9 cellular contexts compared by ENCODE assay signal in the genomic region with DNA sequence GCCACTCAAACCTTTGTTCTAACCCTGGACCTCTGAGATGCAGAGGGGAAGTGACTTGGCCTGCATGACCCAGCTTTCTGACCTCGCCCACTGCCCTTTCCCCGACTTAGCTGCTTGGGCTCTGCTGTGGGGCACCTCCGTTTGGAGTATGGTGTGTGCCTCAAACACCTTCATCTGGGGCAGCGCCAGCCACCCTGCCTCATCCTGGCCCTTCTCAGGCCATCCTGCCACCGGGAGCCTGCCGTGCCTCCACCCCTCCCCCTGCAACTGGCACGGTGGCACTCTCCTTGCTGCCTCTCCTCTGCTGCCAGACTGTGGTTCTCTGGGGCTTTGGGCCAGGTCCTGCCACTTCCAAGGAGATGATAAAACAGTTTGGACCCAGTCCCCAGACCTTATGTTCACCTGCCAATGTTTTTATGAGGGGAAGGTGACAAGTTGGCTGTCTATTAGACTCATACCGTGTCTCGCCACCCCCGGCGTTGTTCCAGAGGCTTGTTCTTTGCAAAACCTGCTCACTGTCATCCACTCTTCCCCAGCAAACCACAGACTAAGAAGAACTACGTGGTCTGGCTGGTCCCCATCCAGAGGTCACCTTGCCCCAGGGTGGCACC. TPM values are rescaled to one million over a fixed set of nuclear protein-coding genes. Genes with fewer than 3 reads are reported as not detected.
DNase-seq lines count a peak whose midpoint lies in the region; ATAC-seq and TF ChIP-seq lines count a peak whose summit lies in the region.
"Had no signal": no experiment of that assay in that cellular context is flagged by ENCODE, and none has a peak within 500 bp of the region (broad histone marks: within the 10 kb centered on the region; RNA-seq: fewer than 3 reads in every experiment).

No MANE protein-coding gene starts in this region.

- POLR2A ChIA-PET in WTC11 (lab: Charles Lee) = no interaction called here

- peak overlapping the region; percentile 90 for H3K27ac Mint-ChIP-seq in WTC11

- H3K27me3 Mint-ChIP-seq in WTC11 (ENCODE audit: low read depth) = no peaks in the 10 kb centered on the region

- CTCF ChIA-PET in WTC11 (lab: Charles Lee) = no interaction called here

- H3K36me3 ChIP-seq in spleen = peaks cover 0 to 4% (median 0%) of the 10 kb centered on the region in 6 donors

- H3K4me1 ChIP-seq in spleen = peaks cover 80 to 100% (median 98%) of the 10 kb centered on the region in 6 donors

- H3K4me3 Mint-ChIP-seq in WTC11 = no peak overlapping the region

- ATAC-seq in WTC11 = no peak
- peak; percentile 25 to 46 for ATAC-seq in left cardiac atrium

- no peaks in the 10 kb centered on the region for H3K36me3 Mint-ChIP-seq in WTC11

- intact Hi-C loops in left cardiac atrium (cut with DNase I) = no loop called here
- intact Hi-C loops in spleen (cut with DNase I; ENCODE audit: low total_unique reads) = no loop called here

- peak; percentile 15 for DNase-seq in DMS79 treated with DMSO at 0.1 percent for 48 hours (lab: John Stamatoyannopoulos, UW)
- DNase-seq in DMS79 (lab: John Stamatoyannopoulos, UW) = no peak
- no peak for DNase-seq in WTC11 (ENCODE audit: low spot score)
- peak; percentile 59 for DNase-seq in left cardiac atrium
- peak; percentile 88 for DNase-seq in spleen
- DNase-seq in DMS 273 (lab: John Stamatoyannopoulos, UW; ENCODE audit: unreplicated experiment) = no peak
- DNase-seq in Kasumi-1 (lab: John Stamatoyannopoulos, UW) = no peak
- DNase-seq in foreskin fibroblast = no peak

- TF ChIP-seq POLR2A in spleen (IDR thresholded peaks at IDR 0.05) = no peak

- H3K9me3 Mint-ChIP-seq in WTC11 = no peaks in the 10 kb centered on the region

- 28 to 66% (median 45%) methylated on average over 12 of the region's 12 CpGs for WGBS in spleen, 5 donors

- H3K27ac ChIP-seq in spleen = peak overlapping the region; percentile 89 to 99 (median 92)
- H3K27ac ChIP-seq: 22Rv1 had no signal

- H3K27me3 ChIP-seq in spleen (replicated peaks in 1 of 7) = no peaks in the 10 kb centered on the region

- TF ChIP-seq CTCF in WTC11 (IDR thresholded peaks at IDR 0.05) (no peak), spleen (IDR thresholded peaks at IDR 0.05 in 8 of 11, conservative IDR thresholded peaks at IDR 0.05 in 3 of 11) (no peak), foreskin fibroblast (IDR thresholded peaks at IDR 0.05; ENCODE audit: low read depth, low read length) (no peak)

- no peaks in the 10 kb centered on the region for H3K9me3 ChIP-seq in spleen

- peaks cover 48% of the 10 kb centered on the region for H3K4me1 Mint-ChIP-seq in WTC11

- H3K4me3 ChIP-seq in spleen = peak overlapping the region in 1 of 8 donors; percentile 63
- H3K4me3 ChIP-seq in foreskin fibroblast (ENCODE audit: low read depth in 1 of 2, low read length in 2 of 2) = no peak overlapping the region

TF ChIP-seq in WTC11, 78 proteins besides CTCF, POLR2A, EP300 and RAD21 (continues in another document):
- no peak for TF ChIP-seq NFATC4 (CRISPR knock-in tag; IDR thresholded peaks at IDR 0.05)
- no peak for TF ChIP-seq SP1 (CRISPR knock-in tag; conservative IDR thresholded peaks at IDR 0.05)
- TF ChIP-seq ZBTB21 (CRISPR knock-in tag; IDR thresholded peaks at IDR 0.05; ENCODE audit: borderline replicate concordance) = no peak
- TF ChIP-seq TCF7 (CRISPR knock-in tag; IDR thresholded peaks at IDR 0.05; ENCODE audit: low read depth) = no peak
- no peak for TF ChIP-seq TP53 (CRISPR knock-in tag; IDR thresholded peaks at IDR 0.05)
- no peak for TF ChIP-seq GTF2I (CRISPR knock-in tag; conservative IDR thresholded peaks at IDR 0.05)
- TF ChIP-seq TEAD4 (CRISPR knock-in tag; IDR thresholded peaks at IDR 0.05) = no peak
- TF ChIP-seq, protein P1, sequence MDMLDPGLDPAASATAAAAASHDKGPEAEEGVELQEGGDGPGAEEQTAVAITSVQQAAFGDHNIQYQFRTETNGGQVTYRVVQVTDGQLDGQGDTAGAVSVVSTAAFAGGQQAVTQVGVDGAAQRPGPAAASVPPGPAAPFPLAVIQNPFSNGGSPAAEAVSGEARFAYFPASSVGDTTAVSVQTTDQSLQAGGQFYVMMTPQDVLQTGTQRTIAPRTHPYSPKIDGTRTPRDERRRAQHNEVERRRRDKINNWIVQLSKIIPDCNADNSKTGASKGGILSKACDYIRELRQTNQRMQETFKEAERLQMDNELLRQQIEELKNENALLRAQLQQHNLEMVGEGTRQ (CRISPR knock-in tag; IDR thresholded peaks at IDR 0.05) = no peak
- TF ChIP-seq, protein P2, sequence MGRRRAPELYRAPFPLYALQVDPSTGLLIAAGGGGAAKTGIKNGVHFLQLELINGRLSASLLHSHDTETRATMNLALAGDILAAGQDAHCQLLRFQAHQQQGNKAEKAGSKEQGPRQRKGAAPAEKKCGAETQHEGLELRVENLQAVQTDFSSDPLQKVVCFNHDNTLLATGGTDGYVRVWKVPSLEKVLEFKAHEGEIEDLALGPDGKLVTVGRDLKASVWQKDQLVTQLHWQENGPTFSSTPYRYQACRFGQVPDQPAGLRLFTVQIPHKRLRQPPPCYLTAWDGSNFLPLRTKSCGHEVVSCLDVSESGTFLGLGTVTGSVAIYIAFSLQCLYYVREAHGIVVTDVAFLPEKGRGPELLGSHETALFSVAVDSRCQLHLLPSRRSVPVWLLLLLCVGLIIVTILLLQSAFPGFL (CRISPR knock-in tag; IDR thresholded peaks at IDR 0.05; ENCODE audit: borderline replicate concordance) = no peak
- TF ChIP-seq, protein P3, sequence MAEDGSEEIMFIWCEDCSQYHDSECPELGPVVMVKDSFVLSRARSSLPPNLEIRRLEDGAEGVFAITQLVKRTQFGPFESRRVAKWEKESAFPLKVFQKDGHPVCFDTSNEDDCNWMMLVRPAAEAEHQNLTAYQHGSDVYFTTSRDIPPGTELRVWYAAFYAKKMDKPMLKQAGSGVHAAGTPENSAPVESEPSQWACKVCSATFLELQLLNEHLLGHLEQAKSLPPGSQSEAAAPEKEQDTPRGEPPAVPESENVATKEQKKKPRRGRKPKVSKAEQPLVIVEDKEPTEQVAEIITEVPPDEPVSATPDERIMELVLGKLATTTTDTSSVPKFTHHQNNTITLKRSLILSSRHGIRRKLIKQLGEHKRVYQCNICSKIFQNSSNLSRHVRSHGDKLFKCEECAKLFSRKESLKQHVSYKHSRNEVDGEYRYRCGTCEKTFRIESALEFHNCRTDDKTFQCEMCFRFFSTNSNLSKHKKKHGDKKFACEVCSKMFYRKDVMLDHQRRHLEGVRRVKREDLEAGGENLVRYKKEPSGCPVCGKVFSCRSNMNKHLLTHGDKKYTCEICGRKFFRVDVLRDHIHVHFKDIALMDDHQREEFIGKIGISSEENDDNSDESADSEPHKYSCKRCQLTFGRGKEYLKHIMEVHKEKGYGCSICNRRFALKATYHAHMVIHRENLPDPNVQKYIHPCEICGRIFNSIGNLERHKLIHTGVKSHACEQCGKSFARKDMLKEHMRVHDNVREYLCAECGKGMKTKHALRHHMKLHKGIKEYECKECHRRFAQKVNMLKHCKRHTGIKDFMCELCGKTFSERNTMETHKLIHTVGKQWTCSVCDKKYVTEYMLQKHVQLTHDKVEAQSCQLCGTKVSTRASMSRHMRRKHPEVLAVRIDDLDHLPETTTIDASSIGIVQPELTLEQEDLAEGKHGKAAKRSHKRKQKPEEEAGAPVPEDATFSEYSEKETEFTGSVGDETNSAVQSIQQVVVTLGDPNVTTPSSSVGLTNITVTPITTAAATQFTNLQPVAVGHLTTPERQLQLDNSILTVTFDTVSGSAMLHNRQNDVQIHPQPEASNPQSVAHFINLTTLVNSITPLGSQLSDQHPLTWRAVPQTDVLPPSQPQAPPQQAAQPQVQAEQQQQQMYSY (CRISPR knock-in tag; IDR thresholded peaks at IDR 0.05) = no peak
- no peak for TF ChIP-seq ZNF263 (CRISPR knock-in tag; IDR thresholded peaks at IDR 0.05; ENCODE audit: low read depth)
- TF ChIP-seq, protein P4, sequence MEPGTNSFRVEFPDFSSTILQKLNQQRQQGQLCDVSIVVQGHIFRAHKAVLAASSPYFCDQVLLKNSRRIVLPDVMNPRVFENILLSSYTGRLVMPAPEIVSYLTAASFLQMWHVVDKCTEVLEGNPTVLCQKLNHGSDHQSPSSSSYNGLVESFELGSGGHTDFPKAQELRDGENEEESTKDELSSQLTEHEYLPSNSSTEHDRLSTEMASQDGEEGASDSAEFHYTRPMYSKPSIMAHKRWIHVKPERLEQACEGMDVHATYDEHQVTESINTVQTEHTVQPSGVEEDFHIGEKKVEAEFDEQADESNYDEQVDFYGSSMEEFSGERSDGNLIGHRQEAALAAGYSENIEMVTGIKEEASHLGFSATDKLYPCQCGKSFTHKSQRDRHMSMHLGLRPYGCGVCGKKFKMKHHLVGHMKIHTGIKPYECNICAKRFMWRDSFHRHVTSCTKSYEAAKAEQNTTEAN (CRISPR knock-in tag; IDR thresholded peaks at IDR 0.05) = no peak
- no peak for TF ChIP-seq ZNF416 (CRISPR knock-in tag; IDR thresholded peaks at IDR 0.05)
- TF ChIP-seq, protein P5, sequence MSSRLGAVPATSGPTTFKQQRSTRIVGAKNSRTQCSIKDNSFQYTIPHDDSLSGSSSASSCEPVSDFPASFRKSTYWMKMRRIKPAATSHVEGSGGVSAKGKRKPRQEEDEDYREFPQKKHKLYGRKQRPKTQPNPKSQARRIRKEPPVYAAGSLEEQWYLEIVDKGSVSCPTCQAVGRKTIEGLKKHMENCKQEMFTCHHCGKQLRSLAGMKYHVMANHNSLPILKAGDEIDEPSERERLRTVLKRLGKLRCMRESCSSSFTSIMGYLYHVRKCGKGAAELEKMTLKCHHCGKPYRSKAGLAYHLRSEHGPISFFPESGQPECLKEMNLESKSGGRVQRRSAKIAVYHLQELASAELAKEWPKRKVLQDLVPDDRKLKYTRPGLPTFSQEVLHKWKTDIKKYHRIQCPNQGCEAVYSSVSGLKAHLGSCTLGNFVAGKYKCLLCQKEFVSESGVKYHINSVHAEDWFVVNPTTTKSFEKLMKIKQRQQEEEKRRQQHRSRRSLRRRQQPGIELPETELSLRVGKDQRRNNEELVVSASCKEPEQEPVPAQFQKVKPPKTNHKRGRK (CRISPR knock-in tag; IDR thresholded peaks at IDR 0.05; ENCODE audit: borderline replicate concordance) = no peak
- TF ChIP-seq FOXJ3 (CRISPR knock-in tag; IDR thresholded peaks at IDR 0.05; ENCODE audit: borderline replicate concordance) = no peak

RNA-seq across cellular contexts. Expression of a gene that starts 32.2 kb away (rescaled TPM):
- total RNA-seq in WTC11 (2021) (144 to 211 TPM (median 147 TPM) in 3 replicates), left cardiac atrium (100 to 1,000 TPM in 1 of 2 donors, 10 to 100 TPM in 1; 24.4 to 180 TPM), spleen (100 to 1,000 TPM in 6 of 7 donors, 10 to 100 TPM in 1; 75.4 to 150 (median 128) TPM)
- polyA plus RNA-seq in spleen = 10 to 100 TPM in 1 of 3 donors, 1 to 10 TPM in 2; 3.4 to 14.2 (median 3.9) TPM

Comparison
In these comparisons a context has a peak if more than half of its experiments do, and no peak if none do; other contexts are left out.
1. DNase-seq: peak in DMS79 treated with DMSO at 0.1 percent for 48 hours (single experiment), left cardiac atrium (single experiment) and spleen (single experiment); none in DMS79 (single experiment), WTC11 (single experiment), DMS 273 (single experiment), Kasumi-1 (0 of 2) and foreskin fibroblast (0 of 2).